9 cellular contexts compared by ENCODE assay signal in genomic region chr19:15194938-15195337, GRCh38. TPM values are rescaled to one million over a fixed set of nuclear protein-coding genes. Genes with fewer than 3 reads are reported as not detected.
DNase-seq lines count a peak whose midpoint lies in the region; TF ChIP-seq lines count a peak whose summit lies in the region.
"Had no signal": no experiment of that assay in that cellular context is flagged by ENCODE, and none has a peak within 500 bp of the region (broad histone marks: within the 10 kb centered on the region; RNA-seq: fewer than 3 reads in every experiment).

No MANE protein-coding gene starts in this region.

- no peak overlapping the region for H3K4me2 ChIP-seq in OCI-LY7 (ENCODE audit: low read length)

- peaks cover 21% of the 10 kb centered on the region for H3K4me1 ChIP-seq in OCI-LY7 (ENCODE audit: insufficient read depth, low read length, poor library complexity, severe bottlenecking)

- CTCF ChIA-PET in BJ (lab: Yijun Ruan, JAX): interaction anchor here (0.9 to 2.3 kb wide), 4 partner anchors 17 to 226 kb away, joined by 3 to 11 read pairs (median 5); no protein-coding TSS in a partner anchor
- CTCF ChIA-PET in OCI-LY7 (lab: Charles Lee; ENCODE audit: unreplicated experiment): no interaction called here

- H3K9me2 ChIP-seq in OCI-LY7 (ENCODE audit: insufficient read depth, low read length): no peaks in the 10 kb centered on the region

- H3K36me3 Mint-ChIP-seq in activated T-helper 2 cell treated with anti-CD3 and anti-CD28 coated beads, Interferon-gamma antibody, Interleukin-2, Interleukin-4, amounts not matched to agents 10 μg/mL and 5 μg/mL and 100 μg/mL, durations not matched to agents 14 hours and 24 hours and 36 hours (ENCODE audit: low read depth): no peaks in the 10 kb centered on the region
- no peaks in the 10 kb centered on the region for H3K36me3 Mint-ChIP-seq in activated CD4-positive, alpha-beta T cell treated with anti-CD3 and anti-CD28 coated beads, Interleukin-2, amount 10 ng/mL, durations not matched to agents 24 days and 14 days (ENCODE audit: low read depth)

- intact Hi-C loops in activated T-helper 2 cell treated with anti-CD3 and anti-CD28 coated beads, Interferon-gamma antibody, Interleukin-2, Interleukin-4, amounts not matched to agents 10 μg/mL and 5 μg/mL and 100 μg/mL, durations not matched to agents 14 hours and 24 hours and 36 hours (cut with micrococcal nuclease): no loop called here
- intact Hi-C loops in OCI-LY7 (cut with micrococcal nuclease; ENCODE audit: unreplicated experiment): no loop called here
- intact Hi-C loops in activated CD4-positive, alpha-beta T cell treated with anti-CD3 and anti-CD28 coated beads, Interleukin-2, amount 10 ng/mL, durations not matched to agents 24 days and 14 days (cut with micrococcal nuclease): no loop called here

- POLR2A ChIA-PET in BJ (lab: Charles Lee): interaction anchor here (0.7 kb wide), 1 partner anchor 176 kb away, joined by 9 read pairs; no protein-coding TSS in a partner anchor
- POLR2A ChIA-PET in OCI-LY7 (lab: Charles Lee): interaction anchor here (0.7 kb wide), 1 partner anchor 17 kb away, joined by 6 read pairs; no protein-coding TSS in a partner anchor

- no peaks in the 10 kb centered on the region for H3K9me3 Mint-ChIP-seq in activated T-helper 2 cell treated with anti-CD3 and anti-CD28 coated beads, Interferon-gamma antibody, Interleukin-2, Interleukin-4, amounts not matched to agents 10 μg/mL and 5 μg/mL and 100 μg/mL, durations not matched to agents 14 hours and 24 hours and 36 hours
- no peaks in the 10 kb centered on the region for H3K9me3 Mint-ChIP-seq in activated CD4-positive, alpha-beta T cell treated with anti-CD3 and anti-CD28 coated beads, Interleukin-2, amount 10 ng/mL, durations not matched to agents 24 days and 14 days

- H3K27me3 ChIP-seq in BJ (ENCODE audit: control insufficient read depth, insufficient read depth, low read length): no peaks in the 10 kb centered on the region

- DNase-seq in BJ (ENCODE audit: low read depth) (peak; percentile 19), RPMI7951 (ENCODE audit: low read depth) (peak; percentile 60), fibroblast of peridontal ligament (ENCODE audit: extremely low read depth) (peak; percentile 41), occipital lobe (lab: John Stamatoyannopoulos, UW) (peak; percentile 28), NCI-H146 treated with DMSO at 0.1 percent for 48 hours (lab: John Stamatoyannopoulos, UW; ENCODE audit: unreplicated experiment) (no peak), OCI-LY7 (ENCODE audit: low spot score) (no peak)
- DNase-seq in activated T-helper 2 cell treated with anti-CD3 and anti-CD28 coated beads, Interferon-gamma antibody, Interleukin-2, Interleukin-4, amounts not matched to agents 10 μg/mL and 5 μg/mL and 100 μg/mL, durations not matched to agents 14 hours and 24 hours and 36 hours (ENCODE audit: low spot score): no peak
- DNase-seq in activated CD4-positive, alpha-beta T cell treated with anti-CD3 and anti-CD28 coated beads, Interleukin-2, amount 10 ng/mL, durations not matched to agents 24 days and 14 days: no peak
- DNase-seq: NCI-H446 had no signal

- H3K36me3 ChIP-seq in BJ (ENCODE audit: control insufficient read depth, insufficient read depth, low read length) (peaks cover 8% of the 10 kb centered on the region), OCI-LY7 (ENCODE audit: insufficient read depth, low read length) (no peaks in the 10 kb centered on the region)

- H2AFZ ChIP-seq in OCI-LY7 (ENCODE audit: low read length): no peak overlapping the region

- H4K20me1 ChIP-seq in OCI-LY7 (ENCODE audit: insufficient read depth, low read length): no peaks in the 10 kb centered on the region

- H3K4me3 ChIP-seq in BJ (ENCODE audit: low read depth, low read length) (peak overlapping the region; percentile 47; the same call in 1 of the 2 replicates), OCI-LY7 (ENCODE audit: low read depth, low read length, poor library complexity, severe bottlenecking) (no peak overlapping the region)

- H3K4me3 Mint-ChIP-seq in activated T-helper 2 cell treated with anti-CD3 and anti-CD28 coated beads, Interferon-gamma antibody, Interleukin-2, Interleukin-4, amounts not matched to agents 10 μg/mL and 5 μg/mL and 100 μg/mL, durations not matched to agents 14 hours and 24 hours and 36 hours (ENCODE audit: low read depth): no peak overlapping the region
- H3K4me3 Mint-ChIP-seq in activated CD4-positive, alpha-beta T cell treated with anti-CD3 and anti-CD28 coated beads, Interleukin-2, amount 10 ng/mL, durations not matched to agents 24 days and 14 days: no peak overlapping the region

- peaks cover 39% of the 10 kb centered on the region for H3K27me3 Mint-ChIP-seq in activated T-helper 2 cell treated with anti-CD3 and anti-CD28 coated beads, Interferon-gamma antibody, Interleukin-2, Interleukin-4, amounts not matched to agents 10 μg/mL and 5 μg/mL and 100 μg/mL, durations not matched to agents 14 hours and 24 hours and 36 hours (ENCODE audit: low read depth)
- peaks cover 43% of the 10 kb centered on the region for H3K27me3 Mint-ChIP-seq in activated CD4-positive, alpha-beta T cell treated with anti-CD3 and anti-CD28 coated beads, Interleukin-2, amount 10 ng/mL, durations not matched to agents 24 days and 14 days

- no peaks in the 10 kb centered on the region for H3K9me3 ChIP-seq in OCI-LY7 (ENCODE audit: low read length)

- TF ChIP-seq CTCF in BJ (IDR thresholded peaks at IDR 0.05; ENCODE audit: insufficient read depth, low read depth, low read length): no peak
- no peak for TF ChIP-seq CTCF in OCI-LY7 (conservative IDR thresholded peaks at IDR 0.05; ENCODE audit: low read length)

- H3K79me2 ChIP-seq in OCI-LY7 (ENCODE audit: insufficient read depth, low read depth, low read length): no peaks in the 10 kb centered on the region

- H3K4me1 Mint-ChIP-seq in activated T-helper 2 cell treated with anti-CD3 and anti-CD28 coated beads, Interferon-gamma antibody, Interleukin-2, Interleukin-4, amounts not matched to agents 10 μg/mL and 5 μg/mL and 100 μg/mL, durations not matched to agents 14 hours and 24 hours and 36 hours (ENCODE audit: low read depth): peaks cover 5% of the 10 kb centered on the region
- H3K4me1 Mint-ChIP-seq in activated CD4-positive, alpha-beta T cell treated with anti-CD3 and anti-CD28 coated beads, Interleukin-2, amount 10 ng/mL, durations not matched to agents 24 days and 14 days: peaks cover 6% of the 10 kb centered on the region

- BruUV-seq in OCI-LY7 (replicated peaks; lab: Mats Ljungman, UMichigan): no TSS peak

- no peak overlapping the region for H3K27ac ChIP-seq in OCI-LY7 (ENCODE audit: low read depth, low read length, poor library complexity, severe bottlenecking)

- H3K27ac Mint-ChIP-seq in activated T-helper 2 cell treated with anti-CD3 and anti-CD28 coated beads, Interferon-gamma antibody, Interleukin-2, Interleukin-4, amounts not matched to agents 10 μg/mL and 5 μg/mL and 100 μg/mL, durations not matched to agents 14 hours and 24 hours and 36 hours: no peak overlapping the region
- H3K27ac Mint-ChIP-seq in activated CD4-positive, alpha-beta T cell treated with anti-CD3 and anti-CD28 coated beads, Interleukin-2, amount 10 ng/mL, durations not matched to agents 24 days and 14 days: no peak overlapping the region

RNA-seq across cellular contexts. Expression of gene NOTCH3, which starts 5.9 kb away (rescaled TPM):
- 13.3 and 37.6 TPM in 2 replicates for polyA plus RNA-seq in BJ (2011; rRNA removed)
- polyA minus RNA-seq in BJ (2011; rRNA and poly(A)+ RNA removed): 41.8 and 52.6 TPM in 2 replicates
- total RNA-seq in RPMI7951 (2014; rRNA removed; shearing (Covaris generic)): 0.60 and 0.68 TPM in 2 replicates
- 12.6 TPM for total RNA-seq in occipital lobe
- total RNA-seq in activated T-helper 2 cell treated with anti-CD3 and anti-CD28 coated beads, Interferon-gamma antibody, Interleukin-2, Interleukin-4, amounts not matched to agents 10 μg/mL and 5 μg/mL and 100 μg/mL, durations not matched to agents 14 hours and 24 hours and 36 hours: not detected in 2 replicates
- not detected in 2 replicates for total RNA-seq in OCI-LY7 (2014; rRNA removed; shearing (Covaris generic))
- 0.25 and 0.28 TPM in 2 replicates for total RNA-seq in OCI-LY7 (2022)
- total RNA-seq in activated CD4-positive, alpha-beta T cell treated with anti-CD3 and anti-CD28 coated beads, Interleukin-2, amount 10 ng/mL, durations not matched to agents 24 days and 14 days: not detected in 2 replicates

RNA-seq across cellular contexts. Expression of gene EPHX3, which starts 37.3 kb away (rescaled TPM):
- 0.04 and 0.05 TPM in 2 replicates for polyA plus RNA-seq in BJ (2011; rRNA removed)
- polyA minus RNA-seq in BJ (2011; rRNA and poly(A)+ RNA removed): 0.38 TPM in 1 of 2 replicates, not detected in the other
- not detected in 2 replicates for total RNA-seq in RPMI7951 (2014; rRNA removed; shearing (Covaris generic))
- not detected for total RNA-seq in occipital lobe
- total RNA-seq in activated T-helper 2 cell treated with anti-CD3 and anti-CD28 coated beads, Interferon-gamma antibody, Interleukin-2, Interleukin-4, amounts not matched to agents 10 μg/mL and 5 μg/mL and 100 μg/mL, durations not matched to agents 14 hours and 24 hours and 36 hours: 0.16 TPM in 1 of 2 replicates, not detected in the other
- 0.08 and 0.25 TPM in 2 replicates for total RNA-seq in OCI-LY7 (2014; rRNA removed; shearing (Covaris generic))
- total RNA-seq in OCI-LY7 (2022): 0.67 and 0.74 TPM in 2 replicates
- 0.09 and 0.16 TPM in 2 replicates for total RNA-seq in activated CD4-positive, alpha-beta T cell treated with anti-CD3 and anti-CD28 coated beads, Interleukin-2, amount 10 ng/mL, durations not matched to agents 24 days and 14 days

Comparison
In these comparisons a context has a peak if more than half of its experiments do, and no peak if none do; other contexts are left out.
1. DNase-seq: peak in BJ (single experiment), RPMI7951 (single experiment), fibroblast of peridontal ligament (single experiment) and occipital lobe (single experiment); none in NCI-H146 treated with DMSO at 0.1 percent for 48 hours (single experiment), activated T-helper 2 cell treated with anti-CD3 and anti-CD28 coated beads, Interferon-gamma antibody, Interleukin-2, Interleukin-4, amounts not matched to agents 10 μg/mL and 5 μg/mL and 100 μg/mL, durations not matched to agents 14 hours and 24 hours and 36 hours (single experiment), OCI-LY7 (single experiment) and activated CD4-positive, alpha-beta T cell treated with anti-CD3 and anti-CD28 coated beads, Interleukin-2, amount 10 ng/mL, durations not matched to agents 24 days and 14 days (single experiment).